Comparison of ENCODE assay signal across 8 cellular contexts in genomic region chr15:101250331-101250730, GRCh38. TPM values are rescaled to one million over a fixed set of nuclear protein-coding genes. Genes with fewer than 3 reads are reported as not detected.
A peak's percentile ranks its signal among the peaks of the same experiment; 100 is the strongest.
DNase-seq lines count a peak whose midpoint lies in the region; ATAC-seq and TF ChIP-seq lines count a peak whose summit lies in the region.

No MANE protein-coding gene starts in this region.

- peak overlapping the region; percentile 94 for H3K4me2 ChIP-seq in Karpas-422 (ENCODE audit: low read depth, low read length, poor library complexity, severe bottlenecking)

- no peaks in the 10 kb centered on the region for H3K9me2 ChIP-seq in Karpas-422 (replicated peaks; ENCODE audit: insufficient read depth, low read length)

- TF ChIP-seq CTCF in brain (conservative IDR thresholded peaks at IDR 0.05) (no peak), tibial nerve (IDR thresholded peaks at IDR 0.05) (no peak)

- H3K4me1 Mint-ChIP-seq in brain = peaks cover 66% of the 10 kb centered on the region

- ATAC-seq in GM19463 (IDR thresholded peaks at IDR 0.05; ENCODE audit: unreplicated experiment) (no peak), GM21390 (IDR thresholded peaks at IDR 0.05; ENCODE audit: unreplicated experiment) (no peak), HG02852 (IDR thresholded peaks at IDR 0.05; ENCODE audit: unreplicated experiment) (no peak)

- peaks cover 45% of the 10 kb centered on the region for H4K20me1 ChIP-seq in Karpas-422 (ENCODE audit: insufficient read depth, low read depth, low read length)

- H3K27me3 Mint-ChIP-seq in brain = peaks cover 9% of the 10 kb centered on the region

- no peaks in the 10 kb centered on the region; the same call in 1 of the 2 replicates for H3K36me3 ChIP-seq in Karpas-422 (ENCODE audit: insufficient read depth, low read length)
- no peaks in the 10 kb centered on the region for H3K36me3 ChIP-seq in tibial nerve

- peak in 1 of 2 donors; percentile 53 for TF ChIP-seq EP300 in tibial nerve (IDR thresholded peaks at IDR 0.05)

- no peak overlapping the region for H3K27ac ChIP-seq in Karpas-422 (ENCODE audit: low read length)
- H3K27ac ChIP-seq in tibial nerve = peak overlapping the region in 3 of 4 donors; percentile 60 to 89 (median 66)

- DNase-seq in COR-L47 (lab: John Stamatoyannopoulos, UW) (peak; percentile 9), Karpas-422 (no peak), left kidney (ENCODE audit: low read depth, low spot score) (peak; percentile 58), tibial nerve (ENCODE audit: low spot score in 2 of 2) (no peak)

- peak overlapping the region; percentile 84 to 91 (median 87) for H3K4me3 Mint-ChIP-seq in brain

- no peak overlapping the region for H2AFZ ChIP-seq in Karpas-422 (ENCODE audit: low read length)

- H3K4me3 ChIP-seq in Karpas-422 (ENCODE audit: low read length) (peak overlapping the region; percentile 84), tibial nerve (peak overlapping the region; percentile 46 to 88 (median 80))

- no peak for TF ChIP-seq POLR2A in tibial nerve (IDR thresholded peaks at IDR 0.05)

- peaks cover 13% of the 10 kb centered on the region for H3K79me2 ChIP-seq in Karpas-422 (ENCODE audit: low read length)

- 1 to 12% methylated on average over 4 of the region's 4 CpGs for WGBS in tibial nerve, 2 donors

- peaks cover 38% of the 10 kb centered on the region for H3K36me3 Mint-ChIP-seq in brain

- H3K9ac ChIP-seq in Karpas-422 (ENCODE audit: low read length) = peak overlapping the region; percentile 80

- no peaks in the 10 kb centered on the region; the same call in 1 of the 2 replicates for H3K27me3 ChIP-seq in Karpas-422 (ENCODE audit: low read length)
- no peaks in the 10 kb centered on the region for H3K27me3 ChIP-seq in tibial nerve

- H3K9me3 Mint-ChIP-seq in brain = no peaks in the 10 kb centered on the region

- peaks cover 42% of the 10 kb centered on the region for H3K4me1 ChIP-seq in Karpas-422 (ENCODE audit: low read length)
- H3K4me1 ChIP-seq in tibial nerve = peaks cover 0 to 65% (median 24%) of the 10 kb centered on the region in 4 donors

- H3K9me3 ChIP-seq in Karpas-422 (ENCODE audit: low read length) (no peaks in the 10 kb centered on the region), tibial nerve (no peaks in the 10 kb centered on the region)

- peak overlapping the region; percentile 55 to 98 (median 94) for H3K27ac Mint-ChIP-seq in brain

RNA-seq across cellular contexts. Expression of gene CHSY1, which starts 1.5 kb away (rescaled TPM):
- 10.5 and 11.4 TPM in 2 replicates for total RNA-seq in Karpas-422 (2014; rRNA removed; shearing (Covaris generic); ENCODE audit: low replicate concordance)
- 23.9 TPM for polyA plus RNA-seq in brain (ENCODE audit: insufficient read depth, low read depth, low replicate concordance)
- total RNA-seq in tibial nerve = 10 to 100 TPM; 22.0 to 29.7 (median 24.6) TPM

RNA-seq across cellular contexts. Expression of gene SELENOS, which starts 27.0 kb away (rescaled TPM):
- total RNA-seq in Karpas-422 (2014; rRNA removed; shearing (Covaris generic); ENCODE audit: low replicate concordance) = 14.9 and 27.2 TPM in 2 replicates
- polyA plus RNA-seq in brain (ENCODE audit: insufficient read depth, low read depth, low replicate concordance) = 50.0 TPM
- 100 to 1,000 TPM in 1 of 4 donors, 10 to 100 TPM in 3; 64.8 to 104 (median 88.0) TPM for total RNA-seq in tibial nerve

RNA-seq across cellular contexts. Expression of gene SNRPA1, which starts 44.7 kb away (rescaled TPM):
- 52.3 and 53.4 TPM in 2 replicates for total RNA-seq in Karpas-422 (2014; rRNA removed; shearing (Covaris generic); ENCODE audit: low replicate concordance)
- 46.6 TPM for polyA plus RNA-seq in brain (ENCODE audit: insufficient read depth, low read depth, low replicate concordance)
- 10 to 100 TPM; 28.4 to 50.6 (median 40.0) TPM for total RNA-seq in tibial nerve

Comparison
In these comparisons a context has a peak if more than half of its experiments do, and no peak if none do; other contexts are left out.
1. DNase-seq: peak in COR-L47 (single experiment) and left kidney (single experiment); none in Karpas-422 (single experiment) and tibial nerve (0 of 2).